ENCODE assay signal across 16 cellular contexts in the genomic region with DNA sequence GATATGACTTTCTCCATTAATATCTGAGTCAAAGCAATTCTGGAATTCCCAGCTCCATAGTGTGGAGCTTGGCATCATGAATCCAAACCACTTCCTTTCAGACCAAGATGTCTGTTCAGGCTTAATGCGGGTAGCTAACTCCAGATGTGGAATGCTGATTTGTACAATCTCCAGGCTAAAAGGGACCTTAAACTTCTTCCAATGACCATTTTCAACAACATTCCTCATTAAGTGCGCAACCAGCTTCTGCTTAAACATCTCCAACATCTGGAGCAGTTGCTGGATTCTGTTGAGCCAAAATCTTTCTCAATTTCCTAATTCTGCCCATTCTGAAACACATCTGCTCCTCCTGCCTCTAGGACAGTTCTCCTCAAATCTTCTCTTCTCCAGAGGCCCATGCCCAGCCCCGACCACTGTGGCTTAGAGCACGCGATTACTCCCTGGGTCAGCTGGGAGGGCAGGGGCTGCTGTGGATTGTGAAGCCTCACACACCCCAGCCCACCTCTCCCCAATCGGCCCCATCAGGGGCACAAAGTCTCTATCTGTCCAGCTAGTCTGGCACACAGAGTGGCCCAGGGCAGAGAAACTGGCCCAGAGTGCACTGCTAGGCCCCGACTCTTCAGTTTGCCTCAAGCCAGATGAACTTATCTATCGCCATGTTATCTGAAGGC. TPM values are rescaled to one million over a fixed set of nuclear protein-coding genes. Genes with fewer than 3 reads are reported as not detected.
A peak's percentile ranks its signal among the peaks of the same experiment; 100 is the strongest.
DNase-seq lines count a peak whose midpoint lies in the region; ATAC-seq and TF ChIP-seq lines count a peak whose summit lies in the region.
"Had no signal": no experiment of that assay in that cellular context is flagged by ENCODE, and none has a peak within 500 bp of the region (broad histone marks: within the 10 kb centered on the region; RNA-seq: fewer than 3 reads in every experiment).

No MANE protein-coding gene starts in this region.

- no peaks in the 10 kb centered on the region for H3K36me3 ChIP-seq in mesodermal cell (ENCODE audit: control insufficient read depth, insufficient read depth, low read length)
- H3K36me3 ChIP-seq: left lung had no signal

- peaks cover 3% of the 10 kb centered on the region for H3K9me3 Mint-ChIP-seq in progenitor cell of endocrine pancreas (ENCODE audit: low read depth)

- H3K4me1 Mint-ChIP-seq in progenitor cell of endocrine pancreas (ENCODE audit: low read depth), result peaks cover 10% of the 10 kb centered on the region
- H3K4me1 Mint-ChIP-seq: CD14-positive monocyte had no signal

- no peak for ATAC-seq in HG03097 (IDR thresholded peaks at IDR 0.05; ENCODE audit: low FRiP score, unreplicated experiment)
- no peak for ATAC-seq in HG02884 (IDR thresholded peaks at IDR 0.05; ENCODE audit: unreplicated experiment)

- WGBS in mesodermal cell (ENCODE audit: insufficient coverage in 2 of 2), 2 experiments, result 91 to 92% methylated on average over 4 to 5 of the region's 8 CpGs

- no peaks in the 10 kb centered on the region for H3K36me3 Mint-ChIP-seq in progenitor cell of endocrine pancreas (ENCODE audit: insufficient read depth)
- H3K36me3 Mint-ChIP-seq: CD14-positive monocyte had no signal

- DNase-seq in RPMI7951 (ENCODE audit: low read depth) (peak; percentile 28), fibroblast of mammary gland (ENCODE audit: low read depth) (peak; percentile 62), progenitor cell of endocrine pancreas (ENCODE audit: low spot score, unreplicated experiment) (no peak), pons (ENCODE audit: low spot score) (no peak)
- DNase-seq: left lung; MV-4-11; NK-92 treated with Interleukin-12 subunit alpha and Interleukin-12 subunit beta, amount 100 ng/mL, for 24 hours; SK-N-SH; stimulated activated CD4-positive, alpha-beta T cell treated with anti-CD3 and anti-CD28 coated beads, Interleukin-1b, Interleukin-23, amount 100 ng/mL, for 48 hours had no signal

- H3K4me1 ChIP-seq in mesodermal cell (ENCODE audit: control insufficient read depth, insufficient read depth, low read length, poor library complexity, severe bottlenecking), result peaks cover 5% of the 10 kb centered on the region
- H3K4me1 ChIP-seq: left lung had no signal

- no peak for TF ChIP-seq CTCF in fibroblast of mammary gland (conservative IDR thresholded peaks at IDR 0.05; ENCODE audit: control insufficient read depth, insufficient read depth, low read depth, low read length)
- TF ChIP-seq CTCF in progenitor cell of endocrine pancreas (IDR thresholded peaks at IDR 0.05; ENCODE audit: unreplicated experiment), result no peak

- no peak overlapping the region for H3K4me3 Mint-ChIP-seq in progenitor cell of endocrine pancreas (ENCODE audit: low read depth)
- H3K4me3 Mint-ChIP-seq: CD14-positive monocyte had no signal

- no peaks in the 10 kb centered on the region for H3K27me3 Mint-ChIP-seq in progenitor cell of endocrine pancreas

- no peaks in the 10 kb centered on the region for H3K9me3 ChIP-seq in mesodermal cell (ENCODE audit: control insufficient read depth, low read length)
- H3K9me3 ChIP-seq: left lung, SK-N-SH had no signal

- H3K27ac Mint-ChIP-seq in progenitor cell of endocrine pancreas, result no peak overlapping the region
- H3K27ac Mint-ChIP-seq: CD14-positive monocyte had no signal

- H3K4me3 ChIP-seq in fibroblast of mammary gland (ENCODE audit: control insufficient read depth, low read depth, low read length) (no peak overlapping the region), mesodermal cell (ENCODE audit: extremely low read depth, insufficient read depth, low read length, poor library complexity, severe bottlenecking) (no peak overlapping the region)
- H3K4me3 ChIP-seq: left lung had no signal

- peak overlapping the region; percentile 74 for H3K27ac ChIP-seq in mesodermal cell (ENCODE audit: low read depth, low read length, severe bottlenecking)
- peak overlapping the region; percentile 99 for H3K27ac ChIP-seq in temporal lobe (ENCODE audit: low read depth, low read length)
- H3K27ac ChIP-seq: VCaP had no signal

RNA-seq across cellular contexts. Expression of gene ASPA, which starts 36.2 kb away (rescaled TPM):
- 0.10 and 1.2 TPM in 2 replicates for total RNA-seq in RPMI7951 (2014; rRNA removed; shearing (Covaris generic))
- polyA plus RNA-seq in mesodermal cell (2013, experiment 1 of 2), result not detected
- not detected for polyA plus RNA-seq in mesodermal cell (2013, experiment 2 of 2)
- total RNA-seq in temporal lobe (1.7 TPM), progenitor cell of endocrine pancreas (not detected in 2 replicates)
- total RNA-seq: G401 had no signal
- polyA plus RNA-seq: CD14-positive monocyte, SK-N-SH had no signal

RNA-seq across cellular contexts. Expression of gene SPATA22, which starts 40.4 kb away (rescaled TPM):
- not detected in 2 replicates for total RNA-seq in RPMI7951 (2014; rRNA removed; shearing (Covaris generic))
- polyA plus RNA-seq in mesodermal cell (2013, experiment 1 of 2), result not detected
- polyA plus RNA-seq in mesodermal cell (2013, experiment 2 of 2), result not detected
- total RNA-seq in temporal lobe, result 0.98 TPM
- not detected in 2 replicates for total RNA-seq in progenitor cell of endocrine pancreas
- total RNA-seq: G401 had no signal
- polyA plus RNA-seq: CD14-positive monocyte, SK-N-SH had no signal

RNA-seq across cellular contexts. Expression of gene TRPV3, which starts 45.6 kb away (rescaled TPM):
- total RNA-seq in RPMI7951 (2014; rRNA removed; shearing (Covaris generic)), result under 0.01 and 0.10 TPM in 2 replicates
- polyA plus RNA-seq in mesodermal cell (2013, experiment 1 of 2), result 1.7 TPM
- polyA plus RNA-seq in mesodermal cell (2013, experiment 2 of 2), result 1.6 TPM
- total RNA-seq in temporal lobe, result 0.74 TPM
- 1.6 and 2.7 TPM in 2 replicates for total RNA-seq in progenitor cell of endocrine pancreas
- polyA plus RNA-seq: CD14-positive monocyte had no signal

Comparison
In these comparisons a context has a peak if more than half of its experiments do, and no peak if none do; other contexts are left out.
1. DNase-seq: peak in RPMI7951 (single experiment) and fibroblast of mammary gland (single experiment); none in progenitor cell of endocrine pancreas (single experiment) and pons (single experiment).